In genomic region chr2:241000831-241001321, GRCh38 we compare ENCODE assay signal across 10 cellular contexts. TPM values are rescaled to one million over a fixed set of nuclear protein-coding genes. Genes with fewer than 3 reads are reported as not detected.
DNase-seq lines count a peak whose midpoint lies in the region; ATAC-seq and TF ChIP-seq lines count a peak whose summit lies in the region.
"Had no signal": no experiment of that assay in that cellular context is flagged by ENCODE, and none has a peak within 500 bp of the region (broad histone marks: within the 10 kb centered on the region; RNA-seq: fewer than 3 reads in every experiment).

No MANE protein-coding gene starts in this region.

- no peaks in the 10 kb centered on the region for H3K36me3 ChIP-seq in CD4-positive, CD25-positive, alpha-beta regulatory T cell (ENCODE audit: control insufficient read depth, insufficient read depth, low read length)

- H3K4me3 ChIP-seq in CD4-positive, CD25-positive, alpha-beta regulatory T cell (ENCODE audit: low read depth, low read length), result peak overlapping the region; percentile 26
- H3K4me3 ChIP-seq: body of pancreas had no signal

- peaks cover 31% of the 10 kb centered on the region for H3K27me3 Mint-ChIP-seq in CD4-positive, CD25-positive, alpha-beta regulatory T cell
- H3K27me3 Mint-ChIP-seq in endothelial cell (ENCODE audit: unreplicated experiment), result peaks cover 21% of the 10 kb centered on the region
- H3K27me3 Mint-ChIP-seq in progenitor cell of endocrine pancreas, result peaks cover 28% of the 10 kb centered on the region

- H3K27ac Mint-ChIP-seq in CD4-positive, CD25-positive, alpha-beta regulatory T cell, result no peak overlapping the region
- H3K27ac Mint-ChIP-seq in endothelial cell (ENCODE audit: unreplicated experiment) (no peak overlapping the region), progenitor cell of endocrine pancreas (no peak overlapping the region)

- peaks cover 0 to 22% (median 8%) of the 10 kb centered on the region in 4 donors for H3K4me1 Mint-ChIP-seq in CD4-positive, CD25-positive, alpha-beta regulatory T cell
- H3K4me1 Mint-ChIP-seq in endothelial cell (ENCODE audit: unreplicated experiment), result peaks cover 3% of the 10 kb centered on the region
- H3K4me1 Mint-ChIP-seq in progenitor cell of endocrine pancreas (ENCODE audit: low read depth), result peaks cover 18% of the 10 kb centered on the region

- peaks cover 13% of the 10 kb centered on the region for H3K4me1 ChIP-seq in CD4-positive, CD25-positive, alpha-beta regulatory T cell (ENCODE audit: control insufficient read depth, insufficient read depth, low read length, poor library complexity, severe bottlenecking)

- no peak for TF ChIP-seq CTCF in endothelial cell (IDR thresholded peaks at IDR 0.05; ENCODE audit: unreplicated experiment)
- no peak for TF ChIP-seq CTCF in progenitor cell of endocrine pancreas (IDR thresholded peaks at IDR 0.05; ENCODE audit: unreplicated experiment)

- H3K9me3 Mint-ChIP-seq in CD4-positive, CD25-positive, alpha-beta regulatory T cell, result peaks cover 0 to 25% (median 5%) of the 10 kb centered on the region in 7 donors
- H3K9me3 Mint-ChIP-seq in endothelial cell (ENCODE audit: unreplicated experiment) (no peaks in the 10 kb centered on the region), progenitor cell of endocrine pancreas (ENCODE audit: low read depth) (peaks cover 13% of the 10 kb centered on the region)

- H3K27ac ChIP-seq in CD4-positive, CD25-positive, alpha-beta regulatory T cell (ENCODE audit: insufficient read depth, low read length, poor library complexity, severe bottlenecking), result no peak overlapping the region

- no peaks in the 10 kb centered on the region for H3K27me3 ChIP-seq in CD4-positive, CD25-positive, alpha-beta regulatory T cell (ENCODE audit: control insufficient read depth, insufficient read depth, low read length)
- H3K27me3 ChIP-seq: body of pancreas had no signal

- DNase-seq in CD4-positive, CD25-positive, alpha-beta regulatory T cell, result no peak
- DNase-seq in D341Med (ENCODE audit: low spot score) (peak; percentile 7), endothelial cell (ENCODE audit: low spot score) (no peak), progenitor cell of endocrine pancreas (ENCODE audit: low spot score, unreplicated experiment) (peak; percentile 6), T-helper 1 cell (no peak), DMS79 (lab: John Stamatoyannopoulos, UW) (no peak), NCI-H128 (lab: John Stamatoyannopoulos, UW; ENCODE audit: unreplicated experiment) (no peak)
- DNase-seq: NCI-H446 had no signal

- peak overlapping the region in 3 of 4 donors; percentile 8 to 82 (median 69) for H3K4me3 Mint-ChIP-seq in CD4-positive, CD25-positive, alpha-beta regulatory T cell
- H3K4me3 Mint-ChIP-seq in endothelial cell (ENCODE audit: unreplicated experiment), result peak overlapping the region; percentile 37
- peak overlapping the region; percentile 31 for H3K4me3 Mint-ChIP-seq in progenitor cell of endocrine pancreas (ENCODE audit: low read depth)

- no peak for ATAC-seq in CD4-positive, CD25-positive, alpha-beta regulatory T cell (ENCODE audit: low read depth in 2 of 2)
- ATAC-seq: body of pancreas, left lobe of liver had no signal

- H3K36me3 Mint-ChIP-seq in CD4-positive, CD25-positive, alpha-beta regulatory T cell, result no peaks in the 10 kb centered on the region
- H3K36me3 Mint-ChIP-seq in endothelial cell (ENCODE audit: low read depth, unreplicated experiment), result peaks cover 14% of the 10 kb centered on the region
- no peaks in the 10 kb centered on the region for H3K36me3 Mint-ChIP-seq in progenitor cell of endocrine pancreas (ENCODE audit: insufficient read depth)

- H3K9me3 ChIP-seq in CD4-positive, CD25-positive, alpha-beta regulatory T cell (ENCODE audit: control insufficient read depth in 2 of 2, low read length in 2 of 2), result peaks cover 18 to 21% of the 10 kb centered on the region in 2 experiments

RNA-seq across cellular contexts. Expression of gene SNED1, which starts 2.5 kb away (rescaled TPM):
- total RNA-seq in CD4-positive, CD25-positive, alpha-beta regulatory T cell, result 170 TPM
- 1 to 10 TPM; 1.7 to 5.6 (median 2.2) TPM for polyA plus RNA-seq in CD4-positive, CD25-positive, alpha-beta regulatory T cell
- total RNA-seq in endothelial cell (ENCODE audit: unreplicated experiment), result 2.3 TPM
- 2.2 and 2.5 TPM in 2 replicates for total RNA-seq in progenitor cell of endocrine pancreas

Comparison
In these comparisons a context has a peak if more than half of its experiments do, and no peak if none do; other contexts are left out.
1. DNase-seq: peak in D341Med (single experiment) and progenitor cell of endocrine pancreas (single experiment); none in CD4-positive, CD25-positive, alpha-beta regulatory T cell (0 of 3), endothelial cell (single experiment), T-helper 1 cell (0 of 5), DMS79 (single experiment) and NCI-H128 (single experiment).
2. RNA of gene SNED1, which starts 2.5 kb away (total RNA-seq): 170 TPM in CD4-positive, CD25-positive, alpha-beta regulatory T cell (single experiment); 2.3 TPM in endothelial cell (single experiment) and 2.2 to 2.5 TPM in progenitor cell of endocrine pancreas; every median in the first group is over 10 times any median in the second.
3. Peak in every context shown above with its lines, with median percentiles within 50 percentile points of each other: H3K4me3 Mint-ChIP-seq.